Comparison of ENCODE assay signal across 8 cellular contexts in genomic region chr1:179954494-179955317, GRCh38. TPM values are rescaled to one million over a fixed set of nuclear protein-coding genes. Genes with fewer than 3 reads are reported as not detected.
A peak's percentile ranks its signal among the peaks of the same experiment; 100 is the strongest.
DNase-seq lines count a peak whose midpoint lies in the region; TF ChIP-seq lines count a peak whose summit lies in the region.

TSS of gene CEP350 (plus strand) at chr1:179954810. CDS start at chr1:179986182, 31,372 bp downstream.

- CTCF ChIA-PET in activated naive CD4-positive, alpha-beta T cell treated with anti-CD3 and anti-CD28 coated beads for 36 hours (lab: Charles Lee) = interaction anchor here (0.6 to 1.7 kb wide), 7 partner anchors 9 to 480 kb away, joined by 3 to 5 read pairs (median 4); no protein-coding TSS in a partner anchor

- H3K4me3 ChIP-seq in HFF-Myc (replicated peaks; ENCODE audit: low read depth, low read length) (peak within 1 kb of the TSS; percentile 82), neuron (ENCODE audit: low read length) (peak within 1 kb of the TSS; percentile 72), subcutaneous abdominal adipose tissue (ENCODE audit: low read depth in 1 of 5, low read length in 5 of 5) (peak within 1 kb of the TSS; percentile 80 to 98 (median 96))

- H3K4me1 ChIP-seq in neuron (ENCODE audit: insufficient read depth, low read length) = peaks cover 22% of the 10 kb centered on the region
- peaks cover 3 to 32% (median 29%) of the 10 kb centered on the region in 5 donors for H3K4me1 ChIP-seq in subcutaneous abdominal adipose tissue (ENCODE audit: control insufficient read depth in 5 of 5, insufficient read depth in 5 of 5, low read length in 5 of 5)

- peak within 1 kb of the TSS; percentile 80 for H2AFZ ChIP-seq in neuron (ENCODE audit: low read depth, low read length)

- H3K27me3 ChIP-seq in neuron (ENCODE audit: insufficient read depth, low read length) (no peaks in the 10 kb centered on the region), subcutaneous abdominal adipose tissue (ENCODE audit: control insufficient read depth in 5 of 5, insufficient read depth in 4 of 5, low read length in 5 of 5) (no peaks in the 10 kb centered on the region)

- no peaks in the 10 kb centered on the region for H3K9me3 Mint-ChIP-seq in activated naive CD4-positive, alpha-beta T cell treated with anti-CD3 and anti-CD28 coated beads for 36 hours

- peak; percentile 95 for DNase-seq in GM03348 (ENCODE audit: low spot score)
- DNase-seq in HFF-Myc (ENCODE audit: extremely low read depth, low read depth) = peak; percentile 99
- peak; percentile 100 for DNase-seq in NAMALWA (ENCODE audit: low spot score)
- peak; percentile 99 for DNase-seq in SK-N-DZ (ENCODE audit: low spot score)
- DNase-seq in activated naive CD4-positive, alpha-beta T cell treated with anti-CD3 and anti-CD28 coated beads for 36 hours = peak; percentile 99
- peak; percentile 99 for DNase-seq in foreskin melanocyte

- peaks cover 41% of the 10 kb centered on the region for H3K4me1 Mint-ChIP-seq in activated naive CD4-positive, alpha-beta T cell treated with anti-CD3 and anti-CD28 coated beads for 36 hours (ENCODE audit: low read depth)

- H3K36me3 ChIP-seq in neuron (ENCODE audit: insufficient read depth, low read length) (peaks cover 2% of the 10 kb centered on the region), subcutaneous abdominal adipose tissue (ENCODE audit: control insufficient read depth in 5 of 5, insufficient read depth in 5 of 5, low read length in 5 of 5) (no peaks in the 10 kb centered on the region)

- TF ChIP-seq CTCF in HFF-Myc (IDR thresholded peaks at IDR 0.05; ENCODE audit: low read depth, low read length, missing control alignments) = no peak

- intact Hi-C loops in activated naive CD4-positive, alpha-beta T cell treated with anti-CD3 and anti-CD28 coated beads for 36 hours (cut with micrococcal nuclease) = loop anchor here (1.0 to 10.0 kb wide), 14 partner anchors 36 to 1078 kb away; partner anchors contain the start of genes ACBD6, AXDND1, FAM20B and MR1

- H3K36me3 Mint-ChIP-seq in activated naive CD4-positive, alpha-beta T cell treated with anti-CD3 and anti-CD28 coated beads for 36 hours (ENCODE audit: low read depth) = no peaks in the 10 kb centered on the region

- H3K4me3 Mint-ChIP-seq in activated naive CD4-positive, alpha-beta T cell treated with anti-CD3 and anti-CD28 coated beads for 36 hours = peak within 1 kb of the TSS; percentile 85

- peak within 1 kb of the TSS; percentile 95 for H3K27ac Mint-ChIP-seq in activated naive CD4-positive, alpha-beta T cell treated with anti-CD3 and anti-CD28 coated beads for 36 hours

- peak within 1 kb of the TSS; percentile 92 to 98 (median 95) for H3K9ac ChIP-seq in subcutaneous abdominal adipose tissue (ENCODE audit: low read length in 5 of 5)

- H3K27ac ChIP-seq in subcutaneous abdominal adipose tissue (ENCODE audit: low read depth, low read length) = peak within 1 kb of the TSS; percentile 91

- H3K27me3 Mint-ChIP-seq in activated naive CD4-positive, alpha-beta T cell treated with anti-CD3 and anti-CD28 coated beads for 36 hours (ENCODE audit: low read depth) = no peaks in the 10 kb centered on the region

- H3K9me3 ChIP-seq in neuron (ENCODE audit: low read length) (no peaks in the 10 kb centered on the region), subcutaneous abdominal adipose tissue (ENCODE audit: control insufficient read depth in 5 of 5, low read length in 5 of 5) (no peaks in the 10 kb centered on the region)

RNA-seq across cellular contexts. Expression of gene CEP350, which starts in this region (rescaled TPM):
- 18.3 and 23.6 TPM in 2 replicates for polyA plus RNA-seq in SK-N-DZ (2014; cell fraction: cytosol; rRNA removed)
- 16.1 and 16.9 TPM in 2 replicates for polyA plus RNA-seq in SK-N-DZ (2014; cell fraction: nucleus; rRNA removed)
- total RNA-seq in activated naive CD4-positive, alpha-beta T cell treated with anti-CD3 and anti-CD28 coated beads for 36 hours = 10 to 100 TPM; 30.3 to 36.0 TPM

Comparison
In these comparisons a context has a peak if more than half of its experiments do, and no peak if none do; other contexts are left out.
1. Peak in every context shown above with its lines: DNase-seq, H3K4me3 ChIP-seq and H3K27ac ChIP-seq.